In the genomic region with DNA sequence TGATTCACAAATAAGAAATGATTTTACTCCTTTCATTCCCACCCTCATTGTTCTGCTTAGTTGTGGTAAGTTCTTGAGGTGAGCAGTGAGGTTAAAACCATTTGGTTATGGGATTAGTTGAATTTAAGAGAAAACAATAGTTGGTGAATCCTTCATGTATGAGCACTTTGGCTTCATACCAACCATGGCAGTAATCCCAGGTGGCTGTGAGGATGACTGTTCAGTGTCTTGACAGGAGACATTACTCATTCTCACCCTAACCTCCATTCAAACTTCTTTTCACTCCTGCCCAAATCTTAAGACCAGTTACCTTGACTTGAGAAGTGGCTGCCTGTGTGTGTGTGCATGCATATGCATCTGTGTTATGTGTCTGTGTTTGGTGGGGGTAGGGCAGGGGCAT, we compare ENCODE assay signal across 11 cellular contexts.
A peak's percentile ranks its signal among the peaks of the same experiment; 100 is the strongest.
DNase-seq lines count a peak whose midpoint lies in the region; ATAC-seq and TF ChIP-seq lines count a peak whose summit lies in the region.
"Had no signal": no experiment of that assay in that cellular context is flagged by ENCODE, and none has a peak within 500 bp of the region (broad histone marks: within the 10 kb centered on the region; RNA-seq: fewer than 3 reads in every experiment).

No MANE protein-coding gene starts in this region.

- intact Hi-C loops in MCF 10A (cut with micrococcal nuclease) = no loop called here

- no peak for ATAC-seq in GM21825 (IDR thresholded peaks at IDR 0.05; ENCODE audit: unreplicated experiment)
- ATAC-seq in HG02938 (IDR thresholded peaks at IDR 0.05; ENCODE audit: unreplicated experiment) = no peak
- ATAC-seq in HG03196 (IDR thresholded peaks at IDR 0.05; ENCODE audit: unreplicated experiment) = no peak

- H3K4me1 Mint-ChIP-seq in MCF 10A (ENCODE audit: insufficient read depth, unreplicated experiment) (peaks cover 22% of the 10 kb centered on the region), osteocyte (ENCODE audit: unreplicated experiment) (peaks cover 89% of the 10 kb centered on the region)

- H3K9me3 Mint-ChIP-seq in MCF 10A (ENCODE audit: unreplicated experiment) = no peaks in the 10 kb centered on the region
- H3K9me3 Mint-ChIP-seq in osteocyte (ENCODE audit: unreplicated experiment) = no peaks in the 10 kb centered on the region
- H3K9me3 Mint-ChIP-seq: mesothelial cell of epicardium had no signal

- H3K4me3 Mint-ChIP-seq in MCF 10A (ENCODE audit: unreplicated experiment) (no peak overlapping the region), osteocyte (ENCODE audit: unreplicated experiment) (no peak overlapping the region)
- H3K4me3 Mint-ChIP-seq: mesothelial cell of epicardium had no signal

- TF ChIP-seq CTCF in MCF 10A (IDR thresholded peaks at IDR 0.05; ENCODE audit: unreplicated experiment) (no peak), osteocyte (IDR thresholded peaks at IDR 0.05) (no peak)

- CTCF ChIA-PET in MCF 10A (lab: Yijun Ruan, JAX) = interaction anchor here (0.6 to 1.1 kb wide), 2 partner anchors 62 to 244 kb away, joined by 3 read pairs; no protein-coding TSS in a partner anchor

- H3K27ac Mint-ChIP-seq in MCF 10A (ENCODE audit: low read depth, unreplicated experiment) = no peak overlapping the region
- H3K27ac Mint-ChIP-seq in osteocyte (ENCODE audit: unreplicated experiment) = peak overlapping the region; percentile 7
- H3K27ac Mint-ChIP-seq: mesothelial cell of epicardium had no signal

- POLR2A ChIA-PET in MCF 10A (lab: Yijun Ruan, JAX) = no interaction called here

- H3K27me3 Mint-ChIP-seq in MCF 10A (ENCODE audit: insufficient read depth, unreplicated experiment) = no peaks in the 10 kb centered on the region
- H3K27me3 Mint-ChIP-seq in osteocyte (ENCODE audit: unreplicated experiment) = no peaks in the 10 kb centered on the region

- DNase-seq in EH (ENCODE audit: low read depth) = peak; percentile 14
- peak; percentile 54 for DNase-seq in HPDE6-E6E7 (ENCODE audit: extremely low spot score)
- peak; percentile 84 for DNase-seq in MCF 10A (ENCODE audit: unreplicated experiment)
- no peak for DNase-seq in osteocyte (ENCODE audit: extremely low spot score, unreplicated experiment)
- DNase-seq: colonic mucosa; NK-92 treated with Interleukin-12 subunit alpha and Interleukin-12 subunit beta, amount 100 ng/mL, for 24 hours; T-helper 2 cell had no signal

- no TSS peak for BruUV-seq in MCF 10A (replicated peaks; lab: Mats Ljungman, UMichigan)

- no peaks in the 10 kb centered on the region for H3K36me3 Mint-ChIP-seq in MCF 10A (ENCODE audit: insufficient read depth, unreplicated experiment)
- peaks cover 20% of the 10 kb centered on the region for H3K36me3 Mint-ChIP-seq in osteocyte (ENCODE audit: unreplicated experiment)
